In the genomic region with DNA sequence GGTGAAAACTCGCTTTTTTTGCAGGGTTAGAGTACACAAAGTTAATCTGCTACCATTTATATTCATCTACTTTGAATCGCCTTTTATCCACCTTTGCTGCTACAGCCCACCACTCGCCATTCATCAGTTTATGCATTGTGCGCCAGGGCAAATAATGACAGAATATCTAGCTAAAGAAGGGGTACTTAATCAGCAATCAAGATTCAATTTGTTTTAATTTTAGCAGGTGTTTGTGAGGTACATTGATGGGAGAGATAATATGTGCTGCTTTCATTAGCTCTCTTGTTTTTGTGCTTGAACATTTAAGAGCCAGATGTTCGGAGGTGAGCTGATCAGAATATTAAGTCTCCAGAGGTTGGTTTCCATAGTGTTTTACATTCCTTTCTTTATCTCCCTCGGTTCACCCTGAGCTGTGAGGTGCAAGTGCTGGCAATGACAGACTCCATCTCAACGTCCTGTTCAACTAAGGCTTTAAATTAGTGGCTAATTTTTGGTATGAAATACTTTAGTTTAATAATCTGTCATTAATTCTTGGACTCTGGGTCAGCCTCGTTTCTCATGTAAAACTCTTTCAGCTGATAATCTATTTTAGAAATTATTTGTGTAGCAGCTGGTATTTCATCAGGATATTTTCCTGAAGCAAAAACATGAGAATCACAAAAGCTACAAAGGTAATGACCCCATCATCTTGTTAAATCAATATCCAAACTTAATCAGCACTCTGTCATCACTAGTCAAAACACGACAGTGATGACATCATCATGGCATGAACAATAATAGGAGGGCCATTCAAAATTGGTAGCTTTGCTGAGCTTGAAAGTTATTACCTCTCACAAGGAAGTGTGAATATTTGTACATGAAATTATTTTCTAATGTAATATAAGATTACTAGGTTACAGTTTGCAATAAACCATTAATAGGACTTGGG, we compare ENCODE assay signal across 20 cellular contexts.
DNase-seq lines count a peak whose midpoint lies in the region; ATAC-seq and TF ChIP-seq lines count a peak whose summit lies in the region.
"Had no signal": no experiment of that assay in that cellular context is flagged by ENCODE, and none has a peak within 500 bp of the region (broad histone marks: within the 10 kb centered on the region; RNA-seq: fewer than 3 reads in every experiment).

No MANE protein-coding gene starts in this region.

- no peaks in the 10 kb centered on the region for H3K9me3 ChIP-seq in effector memory CD4-positive, alpha-beta T cell (ENCODE audit: control insufficient read depth, low read length)
- H3K9me3 ChIP-seq: BE2C had no signal

- TF ChIP-seq CTCF in GM23338 (conservative IDR thresholded peaks at IDR 0.05; ENCODE audit: low read depth in 2 of 2) (no peak), WTC11 (IDR thresholded peaks at IDR 0.05) (no peak), epithelial cell of esophagus (IDR thresholded peaks at IDR 0.05; ENCODE audit: insufficient read depth, low read depth, low read length, missing control alignments) (no peak)

- H3K4me3 Mint-ChIP-seq in GM23338: no peak overlapping the region
- H3K4me3 Mint-ChIP-seq in WTC11: no peak overlapping the region
- H3K4me3 Mint-ChIP-seq: CD4-positive, CD25-positive, alpha-beta regulatory T cell; CD8-positive, alpha-beta memory T cell; HFFc6 had no signal

- no peaks in the 10 kb centered on the region for H3K79me2 ChIP-seq in GM23338 (replicated peaks; ENCODE audit: insufficient read depth)

- no peaks in the 10 kb centered on the region for H3K9me2 ChIP-seq in GM23338 (ENCODE audit: insufficient read depth)

- no peaks in the 10 kb centered on the region for H3K9me3 Mint-ChIP-seq in GM23338
- no peaks in the 10 kb centered on the region for H3K9me3 Mint-ChIP-seq in WTC11
- H3K9me3 Mint-ChIP-seq: CD8-positive, alpha-beta memory T cell; HFFc6 had no signal

- no peaks in the 10 kb centered on the region for H3F3A ChIP-seq in GM23338 (replicated peaks; ENCODE audit: low read depth)

- peak overlapping the region; percentile 21 for H3K4me2 ChIP-seq in GM23338

- H2AFZ ChIP-seq in GM23338: no peak overlapping the region

- DNase-seq in GM23338 (ENCODE audit: low spot score) (peak; percentile 44), H7 (peak; percentile 4), WTC11 (ENCODE audit: low spot score) (no peak), epithelial cell of esophagus (ENCODE audit: low read depth) (peak; percentile 9)
- no peak for DNase-seq in stimulated activated CD8-positive, alpha-beta memory T cell treated with anti-CD3 and anti-CD28 coated beads, Interleukin-4, amount 100 ng/mL, for 48 hours
- DNase-seq in effector memory CD4-positive, alpha-beta T cell: no peak
- DNase-seq: ACHN; BE2C; C1 segment of cervical spinal cord; CD4-positive, CD25-positive, alpha-beta regulatory T cell; CD8-positive, alpha-beta memory T cell; COR-L47; DMS 273 treated with DMSO at 0.1 percent for 48 hours; DMS53; DND-41; EL; HCEC 1CT; HFFc6 had no signal

- H3K27me3 Mint-ChIP-seq in GM23338 (ENCODE audit: insufficient read depth, low read depth, poor library complexity): no peaks in the 10 kb centered on the region
- H3K27me3 Mint-ChIP-seq in WTC11 (ENCODE audit: low read depth): no peaks in the 10 kb centered on the region
- H3K27me3 Mint-ChIP-seq: CD4-positive, CD25-positive, alpha-beta regulatory T cell; CD8-positive, alpha-beta memory T cell had no signal

- H3K36me3 Mint-ChIP-seq in GM23338 (ENCODE audit: low read depth): no peaks in the 10 kb centered on the region
- no peaks in the 10 kb centered on the region for H3K36me3 Mint-ChIP-seq in WTC11
- H3K36me3 Mint-ChIP-seq: CD4-positive, CD25-positive, alpha-beta regulatory T cell; CD8-positive, alpha-beta memory T cell had no signal

- H3K4me3 ChIP-seq in GM23338 (no peak overlapping the region), H7 (ENCODE audit: insufficient read depth, low read depth, low read length) (no peak overlapping the region), epithelial cell of esophagus (ENCODE audit: low read length) (no peak overlapping the region)
- no peak overlapping the region for H3K4me3 ChIP-seq in effector memory CD4-positive, alpha-beta T cell (ENCODE audit: insufficient read depth, low read depth, low read length, poor library complexity, severe bottlenecking)
- H3K4me3 ChIP-seq: GM12878 had no signal

- ATAC-seq in GM23338: peak; percentile 69
- peak; percentile 78 for ATAC-seq in WTC11
- no peak for ATAC-seq in HG03439 (IDR thresholded peaks at IDR 0.05; ENCODE audit: unreplicated experiment)
- ATAC-seq: GM12878 had no signal

- no peaks in the 10 kb centered on the region for H4K20me1 ChIP-seq in GM23338 (replicated peaks; ENCODE audit: insufficient read depth)

- H3K4me1 Mint-ChIP-seq in GM23338 (peaks cover 15% of the 10 kb centered on the region), WTC11 (peaks cover 16% of the 10 kb centered on the region)
- H3K4me1 Mint-ChIP-seq: CD4-positive, CD25-positive, alpha-beta regulatory T cell; CD8-positive, alpha-beta memory T cell had no signal

- H3K27ac Mint-ChIP-seq in GM23338: peak overlapping the region; percentile 7; the same call in 1 of the 2 replicates
- H3K27ac Mint-ChIP-seq in WTC11: peak overlapping the region; percentile 23; the same call in 1 of the 2 replicates
- H3K27ac Mint-ChIP-seq: CD4-positive, CD25-positive, alpha-beta regulatory T cell; CD8-positive, alpha-beta memory T cell; HFFc6 had no signal

- peaks cover 14% of the 10 kb centered on the region for H3K4me1 ChIP-seq in GM23338 (ENCODE audit: insufficient read depth)
- H3K4me1 ChIP-seq in effector memory CD4-positive, alpha-beta T cell (ENCODE audit: control insufficient read depth, insufficient read depth, low read length, poor library complexity, severe bottlenecking): no peaks in the 10 kb centered on the region
- H3K4me1 ChIP-seq: BE2C had no signal

- H3K27ac ChIP-seq in GM23338 (ENCODE audit: low read depth): no peak overlapping the region
- no peak overlapping the region for H3K27ac ChIP-seq in effector memory CD4-positive, alpha-beta T cell (ENCODE audit: insufficient read depth, low read length, poor library complexity, severe bottlenecking)

- POLR2A ChIA-PET in WTC11 (lab: Charles Lee): interaction anchor here (0.7 kb wide), 1 partner anchor 555 kb away, joined by 8 read pairs; no protein-coding TSS in a partner anchor

- CTCF ChIA-PET in WTC11 (lab: Charles Lee): interaction anchor here (0.6 to 1.7 kb wide), 3 partner anchors 13 to 362 kb away, joined by 3 to 5 read pairs (median 4); no protein-coding TSS in a partner anchor

- H3K27me3 ChIP-seq in GM23338 (ENCODE audit: insufficient read depth): no peaks in the 10 kb centered on the region
- H3K27me3 ChIP-seq in H7 (ENCODE audit: control insufficient read depth, insufficient read depth, low read length): no peaks in the 10 kb centered on the region
- no peaks in the 10 kb centered on the region for H3K27me3 ChIP-seq in effector memory CD4-positive, alpha-beta T cell (replicated peaks; ENCODE audit: control insufficient read depth, insufficient read depth, low read length, poor library complexity, severe bottlenecking)
- H3K27me3 ChIP-seq: BE2C had no signal

- H3K36me3 ChIP-seq in GM23338 (ENCODE audit: insufficient read depth) (no peaks in the 10 kb centered on the region), H7 (replicated peaks; ENCODE audit: control insufficient read depth, insufficient read depth, low read length) (no peaks in the 10 kb centered on the region)
- H3K36me3 ChIP-seq in effector memory CD4-positive, alpha-beta T cell (ENCODE audit: control insufficient read depth, insufficient read depth, low read length): no peaks in the 10 kb centered on the region
- H3K36me3 ChIP-seq: BE2C had no signal

TF ChIP-seq in GM23338, 12 proteins besides CTCF, POLR2A, EP300 and RAD21:
- no peak for TF ChIP-seq POLR2AphosphoS5 (IDR thresholded peaks at IDR 0.05; ENCODE audit: low read depth)
- no peak for TF ChIP-seq ZNF331 (CRISPR knock-in tag; IDR thresholded peaks at IDR 0.05; ENCODE audit: low read depth)
- TF ChIP-seq CREB1 (CRISPR knock-in tag; IDR thresholded peaks at IDR 0.05; ENCODE audit: low read depth): peak; percentile 52; the same call in 1 of the 2 replicates
- peak; percentile 36; the same call in 1 of the 2 replicates for TF ChIP-seq NANOG (IDR thresholded peaks at IDR 0.05; ENCODE audit: borderline replicate concordance)
TF ChIP-seq in GM23338: peak in this region for 2.

TF ChIP-seq in WTC11, 78 proteins besides CTCF, POLR2A, EP300 and RAD21 (continues in another document):
- no peak for TF ChIP-seq JAZF1 (CRISPR knock-in tag; IDR thresholded peaks at IDR 0.05)
- TF ChIP-seq SOX15 (CRISPR knock-in tag; IDR thresholded peaks at IDR 0.05): no peak
- no peak for TF ChIP-seq ZNF263 (CRISPR knock-in tag; IDR thresholded peaks at IDR 0.05; ENCODE audit: low read depth)
- no peak for TF ChIP-seq NFYB (CRISPR knock-in tag; conservative IDR thresholded peaks at IDR 0.05; ENCODE audit: low read depth)
- TF ChIP-seq, protein P1, sequence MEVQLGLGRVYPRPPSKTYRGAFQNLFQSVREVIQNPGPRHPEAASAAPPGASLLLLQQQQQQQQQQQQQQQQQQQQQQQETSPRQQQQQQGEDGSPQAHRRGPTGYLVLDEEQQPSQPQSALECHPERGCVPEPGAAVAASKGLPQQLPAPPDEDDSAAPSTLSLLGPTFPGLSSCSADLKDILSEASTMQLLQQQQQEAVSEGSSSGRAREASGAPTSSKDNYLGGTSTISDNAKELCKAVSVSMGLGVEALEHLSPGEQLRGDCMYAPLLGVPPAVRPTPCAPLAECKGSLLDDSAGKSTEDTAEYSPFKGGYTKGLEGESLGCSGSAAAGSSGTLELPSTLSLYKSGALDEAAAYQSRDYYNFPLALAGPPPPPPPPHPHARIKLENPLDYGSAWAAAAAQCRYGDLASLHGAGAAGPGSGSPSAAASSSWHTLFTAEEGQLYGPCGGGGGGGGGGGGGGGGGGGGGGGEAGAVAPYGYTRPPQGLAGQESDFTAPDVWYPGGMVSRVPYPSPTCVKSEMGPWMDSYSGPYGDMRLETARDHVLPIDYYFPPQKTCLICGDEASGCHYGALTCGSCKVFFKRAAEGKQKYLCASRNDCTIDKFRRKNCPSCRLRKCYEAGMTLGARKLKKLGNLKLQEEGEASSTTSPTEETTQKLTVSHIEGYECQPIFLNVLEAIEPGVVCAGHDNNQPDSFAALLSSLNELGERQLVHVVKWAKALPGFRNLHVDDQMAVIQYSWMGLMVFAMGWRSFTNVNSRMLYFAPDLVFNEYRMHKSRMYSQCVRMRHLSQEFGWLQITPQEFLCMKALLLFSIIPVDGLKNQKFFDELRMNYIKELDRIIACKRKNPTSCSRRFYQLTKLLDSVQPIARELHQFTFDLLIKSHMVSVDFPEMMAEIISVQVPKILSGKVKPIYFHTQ (CRISPR knock-in tag; IDR thresholded peaks at IDR 0.05): no peak

Comparison
In these comparisons a context has a peak if more than half of its experiments do, and no peak if none do; other contexts are left out.
1. DNase-seq: peak in GM23338 (single experiment), H7 (single experiment) and epithelial cell of esophagus (single experiment); none in WTC11 (single experiment), stimulated activated CD8-positive, alpha-beta memory T cell treated with anti-CD3 and anti-CD28 coated beads, Interleukin-4, amount 100 ng/mL, for 48 hours (single experiment) and effector memory CD4-positive, alpha-beta T cell (0 of 3).